In the genomic region with DNA sequence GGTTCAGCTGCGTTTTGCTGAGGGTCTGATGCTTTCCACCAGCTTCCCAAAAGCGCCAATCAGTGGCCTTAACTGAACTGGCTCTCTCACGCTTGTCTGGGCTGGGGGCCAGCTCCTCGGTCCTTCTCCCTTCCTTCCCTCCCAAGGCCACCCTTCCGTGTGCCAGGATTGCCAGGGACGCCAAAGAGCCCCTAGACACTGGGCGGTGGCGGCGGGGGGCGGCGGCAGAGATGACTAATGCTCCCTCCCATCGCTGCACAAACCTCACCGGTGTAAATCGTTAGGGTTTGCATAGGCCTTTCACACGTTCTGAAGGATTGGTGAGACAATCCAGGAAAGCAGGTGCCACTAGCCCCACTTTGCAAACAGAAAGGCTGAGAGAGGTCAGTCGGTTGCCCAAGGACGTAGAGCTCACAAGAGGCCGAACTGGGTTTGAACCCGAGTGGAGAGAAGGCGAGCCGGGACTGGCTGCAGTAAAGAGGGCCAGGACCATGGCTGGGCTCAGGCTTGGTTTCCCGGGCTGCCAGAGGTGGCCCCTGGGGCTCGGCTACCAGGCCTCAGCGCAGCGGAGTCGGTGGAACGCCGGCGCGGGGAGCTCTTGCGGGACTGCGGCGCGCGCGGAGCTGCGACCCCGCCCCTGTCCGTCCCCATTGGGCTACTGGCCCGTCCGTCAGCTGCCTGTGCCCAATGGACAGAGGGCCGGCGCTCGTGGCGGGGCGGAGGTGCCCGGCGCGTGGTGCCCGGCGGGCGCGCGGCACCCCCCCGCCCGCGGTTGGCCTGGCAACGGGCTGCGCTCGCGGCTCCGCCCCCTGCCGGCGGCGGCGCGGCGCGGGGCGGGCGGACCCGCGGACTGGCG, we compare ENCODE assay signal across 8 cellular contexts. TPM values are rescaled to one million over a fixed set of nuclear protein-coding genes. Genes with fewer than 3 reads are reported as not detected.
A peak's percentile ranks its signal among the peaks of the same experiment; 100 is the strongest.
DNase-seq lines count a peak whose midpoint lies in the region; ATAC-seq lines count a peak whose summit lies in the region.

No MANE protein-coding gene starts in this region.

- peak; percentile 85 for ATAC-seq in GM21786 (IDR thresholded peaks at IDR 0.05; ENCODE audit: unreplicated experiment)

- H3K36me3 ChIP-seq in MG63 = no peaks in the 10 kb centered on the region
- no peaks in the 10 kb centered on the region for H3K36me3 ChIP-seq in SK-N-MC (ENCODE audit: insufficient read depth, low read length)
- H3K36me3 ChIP-seq in subcutaneous abdominal adipose tissue (ENCODE audit: control insufficient read depth in 5 of 5, insufficient read depth in 5 of 5, low read length in 5 of 5) = no peaks in the 10 kb centered on the region

- no peaks in the 10 kb centered on the region for H3K27me3 ChIP-seq in MG63
- H3K27me3 ChIP-seq in subcutaneous abdominal adipose tissue (ENCODE audit: control insufficient read depth in 5 of 5, insufficient read depth in 4 of 5, low read length in 5 of 5) = peaks cover 3 to 16% (median 9%) of the 10 kb centered on the region in 5 donors

- no peak overlapping the region for H3K27ac ChIP-seq in SK-N-MC
- peak overlapping the region; percentile 30 for H3K27ac ChIP-seq in subcutaneous abdominal adipose tissue (ENCODE audit: low read depth, low read length)

- peak; percentile 91 for DNase-seq in COR-L47 (lab: John Stamatoyannopoulos, UW)
- DNase-seq in MG63 = peak; percentile 95
- peak; percentile 5 for DNase-seq in SK-N-MC (ENCODE audit: low read depth, low spot score)
- DNase-seq in activated naive CD4-positive, alpha-beta T cell treated with anti-CD3 and anti-CD28 coated beads, Interleukin-2, amount 50 U/mL, for 16 hours = peak; percentile 91
- DNase-seq in globus pallidus (ENCODE audit: low spot score) = peak; percentile 93
- DNase-seq in non-pigmented ciliary epithelial cell (ENCODE audit: low read depth) = peak; percentile 19

- H3K4me1 ChIP-seq in subcutaneous abdominal adipose tissue (ENCODE audit: control insufficient read depth in 5 of 5, insufficient read depth in 5 of 5, low read length in 5 of 5) = peaks cover 3 to 54% (median 20%) of the 10 kb centered on the region in 5 donors

- H3K4me3 ChIP-seq in MG63 = peak overlapping the region; percentile 55
- H3K4me3 ChIP-seq in SK-N-MC = peak overlapping the region; percentile 79
- peak overlapping the region; percentile 62 to 75 (median 73) for H3K4me3 ChIP-seq in subcutaneous abdominal adipose tissue (ENCODE audit: low read depth in 1 of 5, low read length in 5 of 5)

- no peaks in the 10 kb centered on the region for H3K9me3 ChIP-seq in MG63
- no peaks in the 10 kb centered on the region for H3K9me3 ChIP-seq in SK-N-MC (ENCODE audit: low read depth, low read length)
- H3K9me3 ChIP-seq in subcutaneous abdominal adipose tissue (ENCODE audit: control insufficient read depth in 5 of 5, low read length in 5 of 5) = no peaks in the 10 kb centered on the region

- H3K9ac ChIP-seq in SK-N-MC (ENCODE audit: insufficient read length) = no peak overlapping the region
- peak overlapping the region in 2 of 5 donors; percentile 60 to 62 for H3K9ac ChIP-seq in subcutaneous abdominal adipose tissue (ENCODE audit: low read length in 5 of 5)

RNA-seq across cellular contexts. Expression of gene GNAZ, which starts 0.6 kb away (rescaled TPM):
- 10.5 and 12.8 TPM in 2 replicates for total RNA-seq in MG63 (2014; rRNA removed; shearing (Covaris generic); ENCODE audit: low replicate concordance)

Comparison
In these comparisons a context has a peak if more than half of its experiments do, and no peak if none do; other contexts are left out.
1. DNase-seq: peak in every context shown above with its lines; median percentile 95 in MG63; 93 in globus pallidus; 91 in COR-L47; 91 in activated naive CD4-positive, alpha-beta T cell treated with anti-CD3 and anti-CD28 coated beads, Interleukin-2, amount 50 U/mL, for 16 hours; 19 in non-pigmented ciliary epithelial cell; 5 in SK-N-MC.